ENCODE assay signal across 12 cellular contexts in the genomic region with DNA sequence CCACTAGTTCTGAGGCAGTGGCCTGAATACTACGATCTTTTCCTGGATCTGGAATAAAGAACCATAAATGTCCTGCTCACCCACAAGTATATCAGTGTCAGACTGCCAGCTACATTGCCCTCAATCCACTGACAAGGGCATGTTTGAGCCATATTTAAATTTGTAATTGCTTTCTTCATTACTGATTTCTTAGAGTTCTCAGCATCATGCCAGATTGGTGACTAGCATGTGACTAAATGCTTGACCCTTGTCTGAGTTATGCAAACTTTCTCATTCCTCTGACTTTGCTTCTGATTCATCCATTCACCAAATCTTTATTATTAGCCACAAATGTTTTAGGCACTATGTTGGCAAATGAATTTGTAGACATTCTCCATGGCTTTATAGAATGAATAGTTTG.
DNase-seq lines count a peak whose midpoint lies in the region; ATAC-seq, FAIRE-seq and TF ChIP-seq lines count a peak whose summit lies in the region.
"Had no signal": no experiment of that assay in that cellular context is flagged by ENCODE, and none has a peak within 500 bp of the region (broad histone marks: within the 10 kb centered on the region; RNA-seq: fewer than 3 reads in every experiment).

No MANE protein-coding gene starts in this region.

- H3K4me1 Mint-ChIP-seq in natural killer cell treated with Interleukin-12 subunit alpha and Interleukin-12 subunit beta and Interleukin-15 and Interleukin-18, amount 100 ng/mL, for 72 hours (ENCODE audit: low read depth in 2 of 2): no peaks in the 10 kb centered on the region

- H3K27me3 Mint-ChIP-seq in natural killer cell treated with Interleukin-12 subunit alpha and Interleukin-12 subunit beta and Interleukin-15 and Interleukin-18, amount 100 ng/mL, for 72 hours: no peaks in the 10 kb centered on the region
- H3K27me3 Mint-ChIP-seq: activated naive CD8-positive, alpha-beta T cell had no signal

- CTCF ChIA-PET in SK-N-SH (lab: Yijun Ruan, JAX): no interaction called here

- peak overlapping the region; percentile 38; the same call in 1 of the 2 replicates for H3K9ac ChIP-seq in SK-N-SH

- POLR2A ChIA-PET in SK-N-SH (lab: Yijun Ruan, JAX): no interaction called here

- 0 out of 2 replicates have a peak overlapping the region, but pooled peaks have one; percentile 39 for H2AFZ ChIP-seq in SK-N-SH (ENCODE audit: low read depth)

- H4K20me1 ChIP-seq in SK-N-SH (ENCODE audit: insufficient read depth): no peaks in the 10 kb centered on the region

- H3K9me2 ChIP-seq in SK-N-SH: no peaks in the 10 kb centered on the region

- H3K27ac Mint-ChIP-seq in natural killer cell treated with Interleukin-12 subunit alpha and Interleukin-12 subunit beta and Interleukin-15 and Interleukin-18, amount 100 ng/mL, for 72 hours: no peak overlapping the region
- H3K27ac Mint-ChIP-seq: activated naive CD8-positive, alpha-beta T cell had no signal

- H3K4me3 ChIP-seq in SK-N-SH (ENCODE audit: low read depth in 2 of 2, low read length in 1 of 2) (no peak overlapping the region), foreskin fibroblast (ENCODE audit: low read depth in 1 of 2, low read length in 2 of 2) (no peak overlapping the region), skeletal muscle cell (ENCODE audit: low read depth, low read length) (no peak overlapping the region)
- H3K4me3 ChIP-seq: dorsolateral prefrontal cortex, HAP-1 had no signal

- H3K79me2 ChIP-seq in SK-N-SH (ENCODE audit: insufficient read depth): no peaks in the 10 kb centered on the region

- peaks cover 11% of the 10 kb centered on the region for H3F3A ChIP-seq in SK-N-SH (replicated peaks; ENCODE audit: insufficient read depth)

- H3K9me3 ChIP-seq in SK-N-SH: no peaks in the 10 kb centered on the region
- H3K9me3 ChIP-seq: HAP-1 had no signal

- no peak for ATAC-seq in natural killer cell treated with Interleukin-12 subunit alpha and Interleukin-12 subunit beta and Interleukin-15 and Interleukin-18, amount 100 ng/mL, for 72 hours

- peaks cover 0 to 9% of the 10 kb centered on the region in 2 experiments; a peak in 2 of 4 replicates for H3K4me1 ChIP-seq in SK-N-SH (ENCODE audit: control insufficient read depth in 1 of 2, insufficient read depth in 2 of 2, low read depth in 1 of 2, low read length in 1 of 2)
- H3K4me1 ChIP-seq: HAP-1 had no signal

- 0 out of 4 replicates have a peak, but pooled peaks of 1 of the 2 experiments have one; percentile 21 for TF ChIP-seq EP300 in SK-N-SH (IDR thresholded peaks at IDR 0.05; ENCODE audit: borderline replicate concordance in 1 of 2, low read depth in 1 of 2, low read length in 1 of 2)

- no peaks in the 10 kb centered on the region for H3K9me3 Mint-ChIP-seq in natural killer cell treated with Interleukin-12 subunit alpha and Interleukin-12 subunit beta and Interleukin-15 and Interleukin-18, amount 100 ng/mL, for 72 hours

- peak overlapping the region; percentile 49; the same call in 1 of the 2 replicates for H3K4me2 ChIP-seq in SK-N-SH

- peaks cover 0 to 4% of the 10 kb centered on the region in 2 experiments for H3K36me3 ChIP-seq in SK-N-SH (replicated peaks in 1 of 2; ENCODE audit: control insufficient read depth in 1 of 2, insufficient read depth in 2 of 2, low read length in 1 of 2)
- H3K36me3 ChIP-seq: HAP-1 had no signal

- peak; percentile 89 for DNase-seq in ELR (ENCODE audit: low read depth)
- DNase-seq in SK-N-SH: no peak
- DNase-seq in foreskin fibroblast: peak; percentile 83 to 92
- DNase-seq in skeletal muscle cell (ENCODE audit: low read depth): peak; percentile 52
- DNase-seq in DMS53 (lab: John Stamatoyannopoulos, UW): no peak
- DNase-seq in D721Med (ENCODE audit: insufficient read length, low spot score): no peak
- DNase-seq in NCI-H146 (lab: John Stamatoyannopoulos, UW): no peak
- no peak for DNase-seq in natural killer cell treated with Interleukin-12 subunit alpha and Interleukin-12 subunit beta and Interleukin-15 and Interleukin-18, amount 100 ng/mL, for 72 hours (ENCODE audit: low spot score)
- DNase-seq: dorsolateral prefrontal cortex, NCI-H2029 treated with DMSO at 0.1 percent for 48 hours had no signal

- H3K4me3 Mint-ChIP-seq in natural killer cell treated with Interleukin-12 subunit alpha and Interleukin-12 subunit beta and Interleukin-15 and Interleukin-18, amount 100 ng/mL, for 72 hours: no peak overlapping the region
- H3K4me3 Mint-ChIP-seq: activated naive CD8-positive, alpha-beta T cell had no signal

- FAIRE-seq in D721Med (lab: Jason Lieb, UNC): no peak

- H3K27me3 ChIP-seq in SK-N-SH (ENCODE audit: insufficient read depth): no peaks in the 10 kb centered on the region
- H3K27me3 ChIP-seq: dorsolateral prefrontal cortex had no signal

- H3K27ac ChIP-seq in SK-N-SH (ENCODE audit: low read depth in 2 of 2, low read length in 1 of 2): peak overlapping the region in 1 of 2 experiments; percentile 90; a peak in 2 of 4 replicates
- H3K27ac ChIP-seq: dorsolateral prefrontal cortex had no signal

- H3K36me3 Mint-ChIP-seq in natural killer cell treated with Interleukin-12 subunit alpha and Interleukin-12 subunit beta and Interleukin-15 and Interleukin-18, amount 100 ng/mL, for 72 hours: no peaks in the 10 kb centered on the region
- H3K36me3 Mint-ChIP-seq: activated naive CD8-positive, alpha-beta T cell had no signal

- WGBS in SK-N-SH (ENCODE audit: low lambda C conversion rate): 0% methylated on average over 1 of the region's 1 CpG

- no peak for TF ChIP-seq RAD21 in SK-N-SH (IDR thresholded peaks at IDR 0.05; ENCODE audit: low read length)

- TF ChIP-seq CTCF in SK-N-SH (IDR thresholded peaks at IDR 0.05) (no peak), foreskin fibroblast (IDR thresholded peaks at IDR 0.05; ENCODE audit: low read depth, low read length) (no peak), D721Med (IDR thresholded peaks at IDR 0.05; ENCODE audit: insufficient read depth, missing control alignments) (no peak)

TF ChIP-seq in SK-N-SH, 30 proteins besides CTCF, POLR2A, EP300 and RAD21 (continues in another document):
- TF ChIP-seq FOSL2 (IDR thresholded peaks at IDR 0.05; ENCODE audit: borderline replicate concordance, low read depth) (peak; percentile 63; the same call in 1 of the 2 replicates), RFX5 (IDR thresholded peaks at IDR 0.05; ENCODE audit: low read length) (no peak), TAF1 (IDR thresholded peaks at IDR 0.05; ENCODE audit: borderline replicate concordance, low read depth, low read length) (no peak), NFIC (IDR thresholded peaks at IDR 0.05; ENCODE audit: borderline replicate concordance) (no peak), EZH2phosphoT487 (IDR thresholded peaks at IDR 0.05; ENCODE audit: borderline replicate concordance, low read depth) (no peak), GATA2 (CRISPR knock-in tag; IDR thresholded peaks at IDR 0.05) (no peak), TEAD4 (IDR thresholded peaks at IDR 0.05; ENCODE audit: borderline replicate concordance, insufficient read depth) (no peak), MEF2A (IDR thresholded peaks at IDR 0.05; ENCODE audit: borderline replicate concordance, low read depth) (peak; percentile 50; the same call in 1 of the 2 replicates), RXRA (IDR thresholded peaks at IDR 0.05; ENCODE audit: borderline replicate concordance, low read depth) (peak; percentile 58; the same call in 1 of the 2 replicates), RCOR1 (IDR thresholded peaks at IDR 0.05; ENCODE audit: low read length) (no peak), CHD2 (IDR thresholded peaks at IDR 0.05; ENCODE audit: low read length, partially characterized antibody) (no peak), SMC3 (IDR thresholded peaks at IDR 0.05; ENCODE audit: low read depth, low read length) (no peak), JUND (IDR thresholded peaks at IDR 0.05) (peak; percentile 44; the same call in 1 of the 2 replicates), NRF1 (IDR thresholded peaks at IDR 0.05; ENCODE audit: low read depth, low read length) (no peak), SIN3A (IDR thresholded peaks at IDR 0.05; ENCODE audit: borderline replicate concordance, low read depth, low read length) (no peak), TCF12 (IDR thresholded peaks at IDR 0.05) (peak; percentile 31), YY1 (IDR thresholded peaks at IDR 0.05; ENCODE audit: low read depth) (no peak)
- TF ChIP-seq, protein P1, sequence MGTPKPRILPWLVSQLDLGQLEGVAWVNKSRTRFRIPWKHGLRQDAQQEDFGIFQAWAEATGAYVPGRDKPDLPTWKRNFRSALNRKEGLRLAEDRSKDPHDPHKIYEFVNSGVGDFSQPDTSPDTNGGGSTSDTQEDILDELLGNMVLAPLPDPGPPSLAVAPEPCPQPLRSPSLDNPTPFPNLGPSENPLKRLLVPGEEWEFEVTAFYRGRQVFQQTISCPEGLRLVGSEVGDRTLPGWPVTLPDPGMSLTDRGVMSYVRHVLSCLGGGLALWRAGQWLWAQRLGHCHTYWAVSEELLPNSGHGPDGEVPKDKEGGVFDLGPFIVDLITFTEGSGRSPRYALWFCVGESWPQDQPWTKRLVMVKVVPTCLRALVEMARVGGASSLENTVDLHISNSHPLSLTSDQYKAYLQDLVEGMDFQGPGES (IDR thresholded peaks at IDR 0.05; ENCODE audit: low read depth, low read length): no peak
- TF ChIP-seq, protein P2, sequence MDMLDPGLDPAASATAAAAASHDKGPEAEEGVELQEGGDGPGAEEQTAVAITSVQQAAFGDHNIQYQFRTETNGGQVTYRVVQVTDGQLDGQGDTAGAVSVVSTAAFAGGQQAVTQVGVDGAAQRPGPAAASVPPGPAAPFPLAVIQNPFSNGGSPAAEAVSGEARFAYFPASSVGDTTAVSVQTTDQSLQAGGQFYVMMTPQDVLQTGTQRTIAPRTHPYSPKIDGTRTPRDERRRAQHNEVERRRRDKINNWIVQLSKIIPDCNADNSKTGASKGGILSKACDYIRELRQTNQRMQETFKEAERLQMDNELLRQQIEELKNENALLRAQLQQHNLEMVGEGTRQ (IDR thresholded peaks at IDR 0.05; ENCODE audit: borderline replicate concordance, low read depth, low read length): no peak
- TF ChIP-seq, protein P3, sequence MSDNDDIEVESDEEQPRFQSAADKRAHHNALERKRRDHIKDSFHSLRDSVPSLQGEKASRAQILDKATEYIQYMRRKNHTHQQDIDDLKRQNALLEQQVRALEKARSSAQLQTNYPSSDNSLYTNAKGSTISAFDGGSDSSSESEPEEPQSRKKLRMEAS (IDR thresholded peaks at IDR 0.05; ENCODE audit: low read depth): 0 out of 2 replicates have a peak, but pooled peaks have one; percentile 26

Comparison
In these comparisons a context has a peak if more than half of its experiments do, and no peak if none do; other contexts are left out.
1. DNase-seq: peak in ELR (single experiment), foreskin fibroblast (2 of 2) and skeletal muscle cell (single experiment); none in SK-N-SH (single experiment), DMS53 (single experiment), D721Med (single experiment), NCI-H146 (single experiment) and natural killer cell treated with Interleukin-12 subunit alpha and Interleukin-12 subunit beta and Interleukin-15 and Interleukin-18, amount 100 ng/mL, for 72 hours (single experiment).